ENCODE assay signal across 9 cellular contexts in the genomic region with DNA sequence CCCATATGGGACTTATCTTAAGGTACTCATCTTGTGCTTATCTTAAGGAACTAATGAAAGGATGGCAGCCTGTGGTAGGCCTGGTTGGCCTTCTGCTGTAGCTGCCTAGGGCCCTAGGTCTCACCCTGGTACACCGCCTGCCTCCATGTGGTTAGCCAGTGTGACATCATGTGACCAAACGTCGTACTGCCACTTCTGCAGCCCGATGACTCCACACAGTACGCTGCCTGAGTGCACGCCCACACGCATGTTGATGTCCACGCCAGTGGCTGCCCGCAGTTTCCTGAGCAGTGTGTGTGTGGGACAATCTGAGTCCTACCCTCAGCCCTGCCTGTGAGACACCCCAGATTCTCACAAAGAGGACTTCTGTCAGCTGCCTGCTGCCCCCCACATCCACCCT. TPM values are rescaled to one million over a fixed set of nuclear protein-coding genes. Genes with fewer than 3 reads are reported as not detected.
A peak's percentile ranks its signal among the peaks of the same experiment; 100 is the strongest.
DNase-seq lines count a peak whose midpoint lies in the region; ATAC-seq, FAIRE-seq and TF ChIP-seq lines count a peak whose summit lies in the region.
"Had no signal": no experiment of that assay in that cellular context is flagged by ENCODE, and none has a peak within 500 bp of the region (broad histone marks: within the 10 kb centered on the region; RNA-seq: fewer than 3 reads in every experiment).

No MANE protein-coding gene starts in this region.

- DNase-seq in GDM1 (lab: John Stamatoyannopoulos, UW), result peak; percentile 44
- peak; percentile 26 for DNase-seq in activated CD4-positive, alpha-beta T cell treated with anti-CD3 and anti-CD28 coated beads for 1 hour
- peak; percentile 70 to 84 for DNase-seq in ascending aorta (ENCODE audit: low spot score in 2 of 2)
- peak; percentile 74 for DNase-seq in sciatic nerve (ENCODE audit: low spot score)
- DNase-seq in NCI-H526 (lab: John Stamatoyannopoulos, UW), result no peak
- DNase-seq in suprapubic skin (ENCODE audit: low spot score in 2 of 2), result no peak
- DNase-seq in HTR-8/SVneo (ENCODE audit: insufficient read length, low spot score), result no peak
- DNase-seq in NCI-H1092 (lab: John Stamatoyannopoulos, UW), result no peak

- H3K4me3 ChIP-seq in ascending aorta (no peak overlapping the region), suprapubic skin (no peak overlapping the region)

- H3K27me3 ChIP-seq in ascending aorta (peaks cover 9% of the 10 kb centered on the region), suprapubic skin (peaks cover 6% of the 10 kb centered on the region)

- TF ChIP-seq POLR2A in suprapubic skin (IDR thresholded peaks at IDR 0.05), result no peak

- ATAC-seq in sciatic nerve, result peak; percentile 22

- intact Hi-C loops in ascending aorta (cut with DNase I), result no loop called here
- intact Hi-C loops in sciatic nerve (cut with DNase I), result loop anchor here (5.0 kb wide), 1 partner anchor 103 kb away; no protein-coding TSS in a partner anchor

- H3K4me1 ChIP-seq in ascending aorta (peaks cover 5 to 19% of the 10 kb centered on the region in 2 donors), suprapubic skin (peaks cover 43% of the 10 kb centered on the region)

- WGBS in suprapubic skin, result 70% methylated on average over 2 of the region's 9 CpGs

- no peak for TF ChIP-seq EP300 in suprapubic skin (IDR thresholded peaks at IDR 0.05)

- H3K36me3 ChIP-seq in ascending aorta, result no peaks in the 10 kb centered on the region
- no peaks in the 10 kb centered on the region for H3K36me3 ChIP-seq in suprapubic skin

- no peaks in the 10 kb centered on the region for H3K9me3 ChIP-seq in ascending aorta
- H3K9me3 ChIP-seq in suprapubic skin, result no peaks in the 10 kb centered on the region

- TF ChIP-seq CTCF in ascending aorta (IDR thresholded peaks at IDR 0.05) (no peak), suprapubic skin (IDR thresholded peaks at IDR 0.05) (no peak)

- no peak for FAIRE-seq in HTR-8/SVneo (lab: Jason Lieb, UNC)
- FAIRE-seq: RCC 7860 had no signal

- H3K27ac ChIP-seq in ascending aorta (no peak overlapping the region), suprapubic skin (no peak overlapping the region)

RNA-seq across cellular contexts. Expression of a gene that starts 5.1 kb away (rescaled TPM):
- total RNA-seq in ascending aorta (143 TPM), sciatic nerve (68.1 TPM), suprapubic skin (10 to 100 TPM in 2 of 4 donors, 1 to 10 TPM in 2; 3.9 to 33.2 (median 13.9) TPM)

RNA-seq across cellular contexts. Expression of a gene that starts 10.1 kb away (rescaled TPM):
- 2.3 TPM for total RNA-seq in ascending aorta
- 8.9 TPM for total RNA-seq in sciatic nerve
- 10 to 100 TPM in 2 of 4 donors, 1 to 10 TPM in 2; 6.8 to 13.7 (median 11.1) TPM for total RNA-seq in suprapubic skin

RNA-seq across cellular contexts. Expression of a gene that starts 18.4 kb away (rescaled TPM):
- 3.6 TPM for total RNA-seq in ascending aorta
- 6.7 TPM for total RNA-seq in sciatic nerve
- total RNA-seq in suprapubic skin, result 100 to 1,000 TPM in 2 of 4 donors, 10 to 100 TPM in 2; 83.1 to 137 (median 117) TPM

RNA-seq across cellular contexts. Expression of a gene that starts 19.8 kb away (rescaled TPM):
- total RNA-seq in ascending aorta, result 3.0 TPM
- total RNA-seq in sciatic nerve, result 5.6 TPM
- 100 to 1,000 TPM; 131 to 184 (median 156) TPM for total RNA-seq in suprapubic skin

RNA-seq across cellular contexts. Expression of a gene that starts 22.0 kb away (rescaled TPM):
- total RNA-seq in ascending aorta, result 72.8 TPM
- total RNA-seq in sciatic nerve, result 17.3 TPM
- total RNA-seq in suprapubic skin, result 10 to 100 TPM; 23.4 to 32.7 (median 31.7) TPM

Comparison
In these comparisons a context has a peak if more than half of its experiments do, and no peak if none do; other contexts are left out.
1. DNase-seq: peak in GDM1 (single experiment), activated CD4-positive, alpha-beta T cell treated with anti-CD3 and anti-CD28 coated beads for 1 hour (single experiment), ascending aorta (2 of 2) and sciatic nerve (single experiment); none in NCI-H526 (0 of 2), suprapubic skin (0 of 2), HTR-8/SVneo (single experiment) and NCI-H1092 (single experiment).
2. RNA of a gene that starts 18.4 kb away (total RNA-seq): 83.1 to 137 TPM in suprapubic skin; 6.7 TPM in sciatic nerve (single experiment) and 3.6 TPM in ascending aorta (single experiment); every median in the first group is over 10 times any median in the second.